Comparison of ENCODE assay signal across 1 cellular context in genomic region chr7:92758796-92759431, GRCh38.
TF ChIP-seq lines count a peak whose summit lies in the region.

No MANE protein-coding gene starts in this region.

TF ChIP-seq in GM12878, 131 proteins besides CTCF, POLR2A, EP300 and RAD21 (continued from another document):
- TF ChIP-seq, protein P1, sequence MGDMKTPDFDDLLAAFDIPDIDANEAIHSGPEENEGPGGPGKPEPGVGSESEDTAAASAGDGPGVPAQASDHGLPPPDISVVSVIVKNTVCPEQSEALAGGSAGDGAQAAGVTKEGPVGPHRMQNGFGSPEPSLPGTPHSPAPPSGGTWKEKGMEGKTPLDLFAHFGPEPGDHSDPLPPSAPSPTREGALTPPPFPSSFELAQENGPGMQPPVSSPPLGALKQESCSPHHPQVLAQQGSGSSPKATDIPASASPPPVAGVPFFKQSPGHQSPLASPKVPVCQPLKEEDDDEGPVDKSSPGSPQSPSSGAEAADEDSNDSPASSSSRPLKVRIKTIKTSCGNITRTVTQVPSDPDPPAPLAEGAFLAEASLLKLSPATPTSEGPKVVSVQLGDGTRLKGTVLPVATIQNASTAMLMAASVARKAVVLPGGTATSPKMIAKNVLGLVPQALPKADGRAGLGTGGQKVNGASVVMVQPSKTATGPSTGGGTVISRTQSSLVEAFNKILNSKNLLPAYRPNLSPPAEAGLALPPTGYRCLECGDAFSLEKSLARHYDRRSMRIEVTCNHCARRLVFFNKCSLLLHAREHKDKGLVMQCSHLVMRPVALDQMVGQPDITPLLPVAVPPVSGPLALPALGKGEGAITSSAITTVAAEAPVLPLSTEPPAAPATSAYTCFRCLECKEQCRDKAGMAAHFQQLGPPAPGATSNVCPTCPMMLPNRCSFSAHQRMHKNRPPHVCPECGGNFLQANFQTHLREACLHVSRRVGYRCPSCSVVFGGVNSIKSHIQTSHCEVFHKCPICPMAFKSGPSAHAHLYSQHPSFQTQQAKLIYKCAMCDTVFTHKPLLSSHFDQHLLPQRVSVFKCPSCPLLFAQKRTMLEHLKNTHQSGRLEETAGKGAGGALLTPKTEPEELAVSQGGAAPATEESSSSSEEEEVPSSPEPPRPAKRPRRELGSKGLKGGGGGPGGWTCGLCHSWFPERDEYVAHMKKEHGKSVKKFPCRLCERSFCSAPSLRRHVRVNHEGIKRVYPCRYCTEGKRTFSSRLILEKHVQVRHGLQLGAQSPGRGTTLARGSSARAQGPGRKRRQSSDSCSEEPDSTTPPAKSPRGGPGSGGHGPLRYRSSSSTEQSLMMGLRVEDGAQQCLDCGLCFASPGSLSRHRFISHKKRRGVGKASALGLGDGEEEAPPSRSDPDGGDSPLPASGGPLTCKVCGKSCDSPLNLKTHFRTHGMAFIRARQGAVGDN (IDR thresholded peaks at IDR 0.05): no peak
- no peak for TF ChIP-seq PKNOX1 (IDR thresholded peaks at IDR 0.05)
- TF ChIP-seq, protein P2, sequence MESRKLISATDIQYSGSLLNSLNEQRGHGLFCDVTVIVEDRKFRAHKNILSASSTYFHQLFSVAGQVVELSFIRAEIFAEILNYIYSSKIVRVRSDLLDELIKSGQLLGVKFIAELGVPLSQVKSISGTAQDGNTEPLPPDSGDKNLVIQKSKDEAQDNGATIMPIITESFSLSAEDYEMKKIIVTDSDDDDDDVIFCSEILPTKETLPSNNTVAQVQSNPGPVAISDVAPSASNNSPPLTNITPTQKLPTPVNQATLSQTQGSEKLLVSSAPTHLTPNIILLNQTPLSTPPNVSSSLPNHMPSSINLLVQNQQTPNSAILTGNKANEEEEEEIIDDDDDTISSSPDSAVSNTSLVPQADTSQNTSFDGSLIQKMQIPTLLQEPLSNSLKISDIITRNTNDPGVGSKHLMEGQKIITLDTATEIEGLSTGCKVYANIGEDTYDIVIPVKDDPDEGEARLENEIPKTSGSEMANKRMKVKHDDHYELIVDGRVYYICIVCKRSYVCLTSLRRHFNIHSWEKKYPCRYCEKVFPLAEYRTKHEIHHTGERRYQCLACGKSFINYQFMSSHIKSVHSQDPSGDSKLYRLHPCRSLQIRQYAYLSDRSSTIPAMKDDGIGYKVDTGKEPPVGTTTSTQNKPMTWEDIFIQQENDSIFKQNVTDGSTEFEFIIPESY (IDR thresholded peaks at IDR 0.05): no peak
- TF ChIP-seq ZNF207 (IDR thresholded peaks at IDR 0.05; ENCODE audit: borderline replicate concordance): no peak
- no peak for TF ChIP-seq IKZF1 (conservative IDR thresholded peaks at IDR 0.05)
- TF ChIP-seq ATF7 (IDR thresholded peaks at IDR 0.05; ENCODE audit: low read depth): no peak
- no peak for TF ChIP-seq BRCA1 (IDR thresholded peaks at IDR 0.05; ENCODE audit: low read depth, low read length)
- TF ChIP-seq SMARCA5 (IDR thresholded peaks at IDR 0.05): no peak
TF ChIP-seq in GM12878: peak in this region for 0.
